Comparison of ENCODE assay signal across 29 cellular contexts in genomic region chr15:60819860-60820259, GRCh38.
DNase-seq lines count a peak whose midpoint lies in the region; ATAC-seq and TF ChIP-seq lines count a peak whose summit lies in the region.
"Had no signal": no experiment of that assay in that cellular context is flagged by ENCODE, and none has a peak within 500 bp of the region (broad histone marks: within the 10 kb centered on the region; RNA-seq: fewer than 3 reads in every experiment).

No MANE protein-coding gene starts in this region.

- no peaks in the 10 kb centered on the region for H3K9me3 ChIP-seq in CD4-positive, alpha-beta T cell (ENCODE audit: control insufficient read depth, low read length)
- H3K9me3 ChIP-seq in OCI-LY7 (ENCODE audit: low read length) (no peaks in the 10 kb centered on the region), ovary (no peaks in the 10 kb centered on the region)
- H3K9me3 ChIP-seq: gastroesophageal sphincter, sigmoid colon had no signal

- H3K27me3 Mint-ChIP-seq in activated CD8-positive, alpha-beta memory T cell treated with anti-CD3 and anti-CD28 coated beads, Interleukin-2, amount 10 ng/mL, durations not matched to agents 7 days and 5 days, result peaks cover 3% of the 10 kb centered on the region
- no peaks in the 10 kb centered on the region for H3K27me3 Mint-ChIP-seq in CD4-positive, alpha-beta T cell
- no peaks in the 10 kb centered on the region; the same call in 1 of the 2 replicates for H3K27me3 Mint-ChIP-seq in WTC11 (ENCODE audit: low read depth)
- H3K27me3 Mint-ChIP-seq: activated CD8-positive, alpha-beta T cell treated with anti-CD3 and anti-CD28 coated beads for 36 hours; stimulated activated naive CD8-positive, alpha-beta T cell treated with anti-CD3 and anti-CD28 coated beads, Interleukin-15, amount 100 ng/mL, for 72 hours had no signal

- intact Hi-C loops in CD4-positive, alpha-beta T cell (cut with DNase I, micrococcal nuclease), result no loop called here
- intact Hi-C loops in OCI-LY7 (cut with micrococcal nuclease; ENCODE audit: unreplicated experiment) (no loop called here), ovary (cut with DNase I) (no loop called here)

- BruUV-seq in OCI-LY7 (replicated peaks; lab: Mats Ljungman, UMichigan), result no TSS peak

- TF ChIP-seq CTCF in CD4-positive, alpha-beta T cell (IDR thresholded peaks at IDR 0.05), result no peak
- TF ChIP-seq CTCF in WTC11 (IDR thresholded peaks at IDR 0.05), result no peak
- no peak for TF ChIP-seq CTCF in foreskin keratinocyte (conservative IDR thresholded peaks at IDR 0.05)
- no peak for TF ChIP-seq CTCF in OCI-LY7 (conservative IDR thresholded peaks at IDR 0.05; ENCODE audit: low read length)
- no peak for TF ChIP-seq CTCF in ovary (IDR thresholded peaks at IDR 0.05)

- H4K20me1 ChIP-seq in OCI-LY7 (ENCODE audit: insufficient read depth, low read length), result no peaks in the 10 kb centered on the region

- CTCF ChIA-PET in activated CD8-positive, alpha-beta memory T cell treated with anti-CD3 and anti-CD28 coated beads, Interleukin-2, amount 10 ng/mL, durations not matched to agents 7 days and 5 days (lab: Charles Lee), result no interaction called here
- CTCF ChIA-PET in CD4-positive, alpha-beta T cell (lab: Charles Lee), result interaction anchor here (1.6 kb wide), 1 partner anchor 234 kb away, joined by 3 read pairs; no protein-coding TSS in a partner anchor
- CTCF ChIA-PET in WTC11 (lab: Charles Lee) (interaction anchor here (1.3 kb wide), 1 partner anchor 32 kb away, joined by 6 read pairs; no protein-coding TSS in a partner anchor), OCI-LY7 (lab: Charles Lee; ENCODE audit: unreplicated experiment) (no interaction called here)

- H3K27ac ChIP-seq in CD4-positive, alpha-beta T cell (ENCODE audit: low read depth, low read length), result no peak overlapping the region
- H3K27ac ChIP-seq in foreskin keratinocyte (no peak overlapping the region), OCI-LY7 (ENCODE audit: low read depth, low read length, poor library complexity, severe bottlenecking) (no peak overlapping the region), ovary (no peak overlapping the region)
- H3K27ac ChIP-seq: gastroesophageal sphincter, sigmoid colon, SK-N-MC had no signal

- peaks cover 7% of the 10 kb centered on the region for H3K4me1 ChIP-seq in foreskin keratinocyte
- H3K4me1 ChIP-seq in OCI-LY7 (ENCODE audit: insufficient read depth, low read length, poor library complexity, severe bottlenecking), result no peaks in the 10 kb centered on the region
- peaks cover 4% of the 10 kb centered on the region for H3K4me1 ChIP-seq in ovary (ENCODE audit: insufficient read depth)
- H3K4me1 ChIP-seq: gastroesophageal sphincter had no signal

- POLR2A ChIA-PET in CD4-positive, alpha-beta T cell (lab: Charles Lee), result interaction anchor here (0.6 to 1.0 kb wide), 3 partner anchors 11 to 21 kb away, joined by 3 to 7 read pairs (median 5); no protein-coding TSS in a partner anchor
- POLR2A ChIA-PET in WTC11 (lab: Charles Lee) (interaction anchor here (0.7 kb wide), 1 partner anchor 93 kb away, joined by 3 read pairs; no protein-coding TSS in a partner anchor), OCI-LY7 (lab: Charles Lee) (interaction anchor here (0.6 kb wide), 1 partner anchor 21 kb away, joined by 3 read pairs; no protein-coding TSS in a partner anchor)

- H3K79me2 ChIP-seq in OCI-LY7 (ENCODE audit: insufficient read depth, low read depth, low read length), result no peaks in the 10 kb centered on the region

- H3K27ac Mint-ChIP-seq in activated CD8-positive, alpha-beta memory T cell treated with anti-CD3 and anti-CD28 coated beads, Interleukin-2, amount 10 ng/mL, durations not matched to agents 7 days and 5 days, result no peak overlapping the region
- peak overlapping the region; percentile 85 for H3K27ac Mint-ChIP-seq in CD4-positive, alpha-beta T cell
- H3K27ac Mint-ChIP-seq in WTC11, result peak overlapping the region; percentile 75; the same call in 1 of the 2 replicates
- H3K27ac Mint-ChIP-seq: activated CD8-positive, alpha-beta T cell treated with anti-CD3 and anti-CD28 coated beads for 36 hours; CD14-positive monocyte; progenitor cell of endocrine pancreas; stimulated activated naive CD8-positive, alpha-beta T cell treated with anti-CD3 and anti-CD28 coated beads, Interleukin-15, amount 100 ng/mL, for 72 hours had no signal

- no peak overlapping the region for H3K4me2 ChIP-seq in OCI-LY7 (ENCODE audit: low read length)

- no peaks in the 10 kb centered on the region for H3K36me3 ChIP-seq in OCI-LY7 (ENCODE audit: insufficient read depth, low read length)
- no peaks in the 10 kb centered on the region for H3K36me3 ChIP-seq in ovary
- H3K36me3 ChIP-seq: gastroesophageal sphincter, sigmoid colon had no signal

- WGBS in ovary, 3 donors, result 84 to 91% (median 85%) methylated on average over 10 of the region's 10 CpGs

- H3K9me3 Mint-ChIP-seq in activated CD8-positive, alpha-beta memory T cell treated with anti-CD3 and anti-CD28 coated beads, Interleukin-2, amount 10 ng/mL, durations not matched to agents 7 days and 5 days (ENCODE audit: low read depth), result no peaks in the 10 kb centered on the region
- H3K9me3 Mint-ChIP-seq in CD4-positive, alpha-beta T cell, result no peaks in the 10 kb centered on the region
- H3K9me3 Mint-ChIP-seq in WTC11, result no peaks in the 10 kb centered on the region
- H3K9me3 Mint-ChIP-seq: activated CD8-positive, alpha-beta T cell treated with anti-CD3 and anti-CD28 coated beads for 36 hours; stimulated activated naive CD8-positive, alpha-beta T cell treated with anti-CD3 and anti-CD28 coated beads, Interleukin-15, amount 100 ng/mL, for 72 hours had no signal

- H3K36me3 Mint-ChIP-seq in activated CD8-positive, alpha-beta memory T cell treated with anti-CD3 and anti-CD28 coated beads, Interleukin-2, amount 10 ng/mL, durations not matched to agents 7 days and 5 days, result no peaks in the 10 kb centered on the region
- no peaks in the 10 kb centered on the region for H3K36me3 Mint-ChIP-seq in CD4-positive, alpha-beta T cell (ENCODE audit: low read depth)
- H3K36me3 Mint-ChIP-seq in WTC11, result no peaks in the 10 kb centered on the region
- H3K36me3 Mint-ChIP-seq: CD14-positive monocyte had no signal

- no peak for ATAC-seq in activated CD8-positive, alpha-beta memory T cell treated with anti-CD3 and anti-CD28 coated beads, Interleukin-2, amount 10 ng/mL, durations not matched to agents 7 days and 5 days
- peak; percentile 34 for ATAC-seq in CD4-positive, alpha-beta T cell (ENCODE audit: poor library complexity)
- ATAC-seq in WTC11 (peak; percentile 54), foreskin keratinocyte (peak; percentile 74)
- ATAC-seq: activated CD4-positive, CD25-positive, alpha-beta regulatory T cell treated with anti-CD3 and anti-CD28 coated beads, Interleukin-2, amount 50 U/mL, for 24 hours; activated CD8-positive, alpha-beta T cell treated with anti-CD3 and anti-CD28 coated beads for 36 hours; gastroesophageal sphincter; K562; left lobe of liver; stimulated activated naive CD8-positive, alpha-beta T cell treated with anti-CD3 and anti-CD28 coated beads, Interleukin-15, amount 100 ng/mL, for 72 hours had no signal

- H3K4me3 ChIP-seq in OCI-LY7 (ENCODE audit: low read depth, low read length, poor library complexity, severe bottlenecking) (no peak overlapping the region), ovary (no peak overlapping the region)
- H3K4me3 ChIP-seq: gastroesophageal sphincter, K562, sigmoid colon, SK-N-MC had no signal

- H3K4me1 Mint-ChIP-seq in activated CD8-positive, alpha-beta memory T cell treated with anti-CD3 and anti-CD28 coated beads, Interleukin-2, amount 10 ng/mL, durations not matched to agents 7 days and 5 days, result no peaks in the 10 kb centered on the region
- peaks cover 59% of the 10 kb centered on the region for H3K4me1 Mint-ChIP-seq in CD4-positive, alpha-beta T cell (ENCODE audit: low read depth)
- peaks cover 45% of the 10 kb centered on the region for H3K4me1 Mint-ChIP-seq in WTC11
- H3K4me1 Mint-ChIP-seq: CD14-positive monocyte had no signal

- TF ChIP-seq EP300 in ovary (IDR thresholded peaks at IDR 0.05), result no peak

- TF ChIP-seq POLR2A in ovary (IDR thresholded peaks at IDR 0.05), result no peak

- H2AFZ ChIP-seq in OCI-LY7 (ENCODE audit: low read length), result no peak overlapping the region

- H3K4me3 Mint-ChIP-seq in activated CD8-positive, alpha-beta memory T cell treated with anti-CD3 and anti-CD28 coated beads, Interleukin-2, amount 10 ng/mL, durations not matched to agents 7 days and 5 days, result no peak overlapping the region
- no peak overlapping the region for H3K4me3 Mint-ChIP-seq in CD4-positive, alpha-beta T cell
- no peak overlapping the region for H3K4me3 Mint-ChIP-seq in WTC11
- H3K4me3 Mint-ChIP-seq: activated CD8-positive, alpha-beta T cell treated with anti-CD3 and anti-CD28 coated beads for 36 hours; CD14-positive monocyte; stimulated activated naive CD8-positive, alpha-beta T cell treated with anti-CD3 and anti-CD28 coated beads, Interleukin-15, amount 100 ng/mL, for 72 hours had no signal

- H3K9me2 ChIP-seq in OCI-LY7 (ENCODE audit: insufficient read depth, low read length), result no peaks in the 10 kb centered on the region

- no peaks in the 10 kb centered on the region for H3K27me3 ChIP-seq in CD4-positive, alpha-beta T cell (ENCODE audit: control insufficient read depth, insufficient read depth, low read length)
- H3K27me3 ChIP-seq in foreskin keratinocyte (peaks cover 27% of the 10 kb centered on the region), ovary (no peaks in the 10 kb centered on the region)
- H3K27me3 ChIP-seq: gastroesophageal sphincter, sigmoid colon had no signal

- DNase-seq in activated CD8-positive, alpha-beta memory T cell treated with anti-CD3 and anti-CD28 coated beads, Interleukin-2, amount 10 ng/mL, durations not matched to agents 7 days and 5 days, result peak; percentile 27
- DNase-seq in activated CD8-positive, alpha-beta memory T cell treated with anti-CD3 and anti-CD28 coated beads for 24 hours, result no peak
- DNase-seq in CD4-positive, alpha-beta T cell, result no peak
- DNase-seq in WTC11 (ENCODE audit: low spot score) (no peak), foreskin keratinocyte (peak; percentile 40 to 53), OCI-LY7 (ENCODE audit: low spot score) (no peak), kidney tubule cell (ENCODE audit: low spot score) (no peak), ovary (no peak)
- DNase-seq: activated CD8-positive, alpha-beta T cell treated with anti-CD3 and anti-CD28 coated beads for 36 hours; activated gamma-delta T cell treated with Interleukin-2 at 50 U/mL for 16 hours; cerebellar nuclear complex; dermis blood vessel endothelial cell; DMS79 treated with DMSO at 0.1 percent for 48 hours; hypothalamus; mesendoderm; NCI-H1105; NCI-H187 treated with DMSO at 0.1 percent for 48 hours; NCI-H510A; sigmoid colon; stimulated activated CD4-positive, alpha-beta T cell treated with anti-CD3 and anti-CD28 coated beads, Interleukin-12 subunit alpha, Interleukin-12 subunit beta, amount 100 ng/mL, for 4 hours; stimulated activated CD4-positive, alpha-beta T cell treated with anti-CD3 and anti-CD28 coated beads, Interleukin-2, amount 100 ng/mL, for 48 hours; stimulated activated naive CD8-positive, alpha-beta T cell treated with anti-CD3 and anti-CD28 coated beads, Interleukin-15, amount 100 ng/mL, for 72 hours had no signal

TF ChIP-seq in WTC11, 78 proteins besides CTCF, POLR2A, EP300 and RAD21 (continues in another document):
- no peak for TF ChIP-seq GRHL2 (CRISPR knock-in tag; IDR thresholded peaks at IDR 0.05; ENCODE audit: insufficient replicate concordance, severe bottlenecking)

Comparison
In these comparisons a context has a peak if more than half of its experiments do, and no peak if none do; other contexts are left out.
1. DNase-seq: peak in activated CD8-positive, alpha-beta memory T cell treated with anti-CD3 and anti-CD28 coated beads, Interleukin-2, amount 10 ng/mL, durations not matched to agents 7 days and 5 days (single experiment) and foreskin keratinocyte (2 of 2); none in activated CD8-positive, alpha-beta memory T cell treated with anti-CD3 and anti-CD28 coated beads for 24 hours (single experiment), CD4-positive, alpha-beta T cell (0 of 10), WTC11 (single experiment), OCI-LY7 (single experiment), kidney tubule cell (single experiment) and ovary (0 of 5).
2. CTCF ChIA-PET loops: an anchor here in CD4-positive, alpha-beta T cell (1.6 kb wide) and WTC11 (1.3 kb wide); none called in activated CD8-positive, alpha-beta memory T cell treated with anti-CD3 and anti-CD28 coated beads, Interleukin-2, amount 10 ng/mL, durations not matched to agents 7 days and 5 days and OCI-LY7.